8 cellular contexts compared by ENCODE assay signal in genomic region chr10:43265799-43266721, GRCh38. TPM values are rescaled to one million over a fixed set of nuclear protein-coding genes. Genes with fewer than 3 reads are reported as not detected.
A peak's percentile ranks its signal among the peaks of the same experiment; 100 is the strongest.
DNase-seq lines count a peak whose midpoint lies in the region; ATAC-seq and TF ChIP-seq lines count a peak whose summit lies in the region.

No MANE protein-coding gene starts in this region.

- H3K18ac ChIP-seq in neuronal stem cell (ENCODE audit: low read length) = peak overlapping the region; percentile 74

- H2BK15ac ChIP-seq in neuronal stem cell (ENCODE audit: low read length) = peak overlapping the region; percentile 9

- H3K4me3 Mint-ChIP-seq in activated CD4-positive, alpha-beta memory T cell treated with anti-CD3 and anti-CD28 coated beads, Interleukin-2, amount 10 ng/mL, durations not matched to agents 7 days and 5 days = peak overlapping the region; percentile 70
- peak overlapping the region; percentile 76 for H3K4me3 Mint-ChIP-seq in endothelial cell (ENCODE audit: unreplicated experiment)

- no peak overlapping the region for H3K14ac ChIP-seq in neuronal stem cell (ENCODE audit: low read length)

- H3K79me1 ChIP-seq in neuronal stem cell (ENCODE audit: low read depth, low read length) = no peaks in the 10 kb centered on the region

- H2BK5ac ChIP-seq in neuronal stem cell (ENCODE audit: low read length) = no peak overlapping the region

- POLR2A ChIA-PET in activated CD4-positive, alpha-beta memory T cell treated with anti-CD3 and anti-CD28 coated beads, Interleukin-2, amount 10 ng/mL, durations not matched to agents 7 days and 5 days (lab: Charles Lee) = interaction anchor here (0.5 to 1.5 kb wide), 10 partner anchors 21 to 141 kb away, joined by 3 to 5 read pairs (median 3); no protein-coding TSS in a partner anchor

- H3K9ac ChIP-seq in neuronal stem cell (ENCODE audit: low read depth, low read length, poor library complexity) = no peak overlapping the region

- no peak overlapping the region for H3K27ac ChIP-seq in neuronal stem cell (replicated peaks; ENCODE audit: low read length)

- ATAC-seq in GM18907 (IDR thresholded peaks at IDR 0.05; ENCODE audit: unreplicated experiment) = no peak

- no peak overlapping the region for H3K23ac ChIP-seq in neuronal stem cell (ENCODE audit: low read depth, low read length, poor library complexity)

- peaks cover 2 to 3% of the 10 kb centered on the region in 2 donors for H3K9me3 ChIP-seq in neuronal stem cell (replicated peaks in 1 of 2; ENCODE audit: control insufficient read depth in 2 of 2, insufficient read depth in 1 of 2, low read depth in 1 of 2, low read length in 2 of 2)

- peak overlapping the region in 1 of 2 donors; percentile 78 for H3K4me3 ChIP-seq in neuronal stem cell (ENCODE audit: low read length in 2 of 2)

- H3K4me2 ChIP-seq in neuronal stem cell (ENCODE audit: insufficient read depth, low read length, poor library complexity, severe bottlenecking) = peak overlapping the region; percentile 77

- H4K8ac ChIP-seq in neuronal stem cell (ENCODE audit: low read depth, low read length) = no peak overlapping the region

- DNase-seq in NCI-H748 (lab: John Stamatoyannopoulos, UW; ENCODE audit: unreplicated experiment) (peak; percentile 31), NCI-H748 treated with DMSO at 0.1 percent for 48 hours (lab: John Stamatoyannopoulos, UW) (no peak), endothelial cell (ENCODE audit: low spot score) (no peak), neuronal stem cell (ENCODE audit: low spot score) (no peak), NCI-H2107 treated with DMSO at 0.1 percent for 48 hours (lab: John Stamatoyannopoulos, UW; ENCODE audit: unreplicated experiment) (no peak), EL (no peak)
- DNase-seq in activated CD4-positive, alpha-beta memory T cell treated with anti-CD3 and anti-CD28 coated beads, Interleukin-2, amount 10 ng/mL, durations not matched to agents 7 days and 5 days = peak; percentile 66

- H3K27me3 ChIP-seq in neuronal stem cell (ENCODE audit: control insufficient read depth in 3 of 3, insufficient read depth in 3 of 3, low read depth in 1 of 3, low read length in 3 of 3) = peaks cover 8 to 68% (median 40%) of the 10 kb centered on the region in 3 experiments

- H2BK120ac ChIP-seq in neuronal stem cell (ENCODE audit: low read depth, low read length) = no peak overlapping the region

- peaks cover 48% of the 10 kb centered on the region for H3K27me3 Mint-ChIP-seq in activated CD4-positive, alpha-beta memory T cell treated with anti-CD3 and anti-CD28 coated beads, Interleukin-2, amount 10 ng/mL, durations not matched to agents 7 days and 5 days
- peaks cover 23% of the 10 kb centered on the region for H3K27me3 Mint-ChIP-seq in endothelial cell (ENCODE audit: unreplicated experiment)

- CTCF ChIA-PET in activated CD4-positive, alpha-beta memory T cell treated with anti-CD3 and anti-CD28 coated beads, Interleukin-2, amount 10 ng/mL, durations not matched to agents 7 days and 5 days (lab: Charles Lee) = interaction anchor here (0.6 to 3.6 kb wide), 16 partner anchors 9 to 148 kb away, joined by 3 to 24 read pairs (median 5); no protein-coding TSS in a partner anchor

- no peak overlapping the region for H2BK12ac ChIP-seq in neuronal stem cell (ENCODE audit: low read length)

- H2AK5ac ChIP-seq in neuronal stem cell (ENCODE audit: low read depth, low read length) = peak overlapping the region; percentile 57

- H4K91ac ChIP-seq in neuronal stem cell (ENCODE audit: low read depth, low read length, poor library complexity) = no peak overlapping the region

- no peak overlapping the region for H2AFZ ChIP-seq in neuronal stem cell (ENCODE audit: low read length)

- H3K4me1 Mint-ChIP-seq in activated CD4-positive, alpha-beta memory T cell treated with anti-CD3 and anti-CD28 coated beads, Interleukin-2, amount 10 ng/mL, durations not matched to agents 7 days and 5 days = peaks cover 6% of the 10 kb centered on the region
- H3K4me1 Mint-ChIP-seq in endothelial cell (ENCODE audit: unreplicated experiment) = no peaks in the 10 kb centered on the region

- H3K36me3 Mint-ChIP-seq in activated CD4-positive, alpha-beta memory T cell treated with anti-CD3 and anti-CD28 coated beads, Interleukin-2, amount 10 ng/mL, durations not matched to agents 7 days and 5 days (ENCODE audit: low read depth) = no peaks in the 10 kb centered on the region
- no peaks in the 10 kb centered on the region for H3K36me3 Mint-ChIP-seq in endothelial cell (ENCODE audit: low read depth, unreplicated experiment)

- no peaks in the 10 kb centered on the region for H3K36me3 ChIP-seq in neuronal stem cell (replicated peaks in 1 of 2; ENCODE audit: control insufficient read depth in 2 of 2, insufficient read depth in 2 of 2, low read length in 2 of 2)

- H3K4me1 ChIP-seq in neuronal stem cell (ENCODE audit: control insufficient read depth in 2 of 2, insufficient read depth in 1 of 2, low read depth in 1 of 2, low read length in 2 of 2) = peaks cover 3 to 10% of the 10 kb centered on the region in 2 donors

- H3K9me3 Mint-ChIP-seq in activated CD4-positive, alpha-beta memory T cell treated with anti-CD3 and anti-CD28 coated beads, Interleukin-2, amount 10 ng/mL, durations not matched to agents 7 days and 5 days = no peaks in the 10 kb centered on the region
- H3K9me3 Mint-ChIP-seq in endothelial cell (ENCODE audit: unreplicated experiment) = no peaks in the 10 kb centered on the region

- TF ChIP-seq CTCF in endothelial cell (IDR thresholded peaks at IDR 0.05; ENCODE audit: unreplicated experiment) = no peak

- no peak overlapping the region for H3K4ac ChIP-seq in neuronal stem cell (ENCODE audit: low read length)

- no peak overlapping the region for H3K27ac Mint-ChIP-seq in activated CD4-positive, alpha-beta memory T cell treated with anti-CD3 and anti-CD28 coated beads, Interleukin-2, amount 10 ng/mL, durations not matched to agents 7 days and 5 days
- H3K27ac Mint-ChIP-seq in endothelial cell (ENCODE audit: unreplicated experiment) = no peak overlapping the region

- WGBS in neuronal stem cell (ENCODE audit: extremely low coverage in 2 of 2, insufficient read length in 2 of 2, insufficient replicate concordance in 1 of 2), 2 donors = no CpG with 5 or more reads among the region's 63 CpGs

RNA-seq across cellular contexts. Expression of gene RASGEF1A, which starts 0.8 kb away (rescaled TPM):
- 1 to 10 TPM; 4.4 to 6.6 TPM for total RNA-seq in activated CD4-positive, alpha-beta memory T cell treated with anti-CD3 and anti-CD28 coated beads, Interleukin-2, amount 10 ng/mL, durations not matched to agents 7 days and 5 days
- total RNA-seq in endothelial cell (ENCODE audit: unreplicated experiment) = 1.3 TPM
- polyA plus RNA-seq in neuronal stem cell (2013, experiment 1 of 2) = 3.5 TPM
- 3.6 TPM for polyA plus RNA-seq in neuronal stem cell (2013, experiment 2 of 2)

Comparison
In these comparisons a context has a peak if more than half of its experiments do, and no peak if none do; other contexts are left out.
1. DNase-seq: peak in NCI-H748 (single experiment) and activated CD4-positive, alpha-beta memory T cell treated with anti-CD3 and anti-CD28 coated beads, Interleukin-2, amount 10 ng/mL, durations not matched to agents 7 days and 5 days (single experiment); none in NCI-H748 treated with DMSO at 0.1 percent for 48 hours (single experiment), endothelial cell (single experiment), neuronal stem cell (single experiment), NCI-H2107 treated with DMSO at 0.1 percent for 48 hours (single experiment) and EL (single experiment).